19 cellular contexts compared by ENCODE assay signal in genomic region chr20:61371501-61372150, GRCh38.
DNase-seq lines count a peak whose midpoint lies in the region; ATAC-seq, FAIRE-seq and TF ChIP-seq lines count a peak whose summit lies in the region.
"Had no signal": no experiment of that assay in that cellular context is flagged by ENCODE, and none has a peak within 500 bp of the region (broad histone marks: within the 10 kb centered on the region; RNA-seq: fewer than 3 reads in every experiment).

No MANE protein-coding gene starts in this region.

- H3K9me3 ChIP-seq in RWPE2 (ENCODE audit: severe bottlenecking), result no peaks in the 10 kb centered on the region
- H3K9me3 ChIP-seq in H1 (ENCODE audit: insufficient read depth in 2 of 2, low read depth in 1 of 2, low read length in 1 of 2), result no peaks in the 10 kb centered on the region; a peak in 2 of 4 replicates
- no peaks in the 10 kb centered on the region for H3K9me3 ChIP-seq in neural cell (ENCODE audit: low read length)
- H3K9me3 ChIP-seq: Peyer's patch had no signal

- H4K20me1 ChIP-seq in H1 (replicated peaks in 1 of 2; ENCODE audit: control insufficient read depth in 1 of 2, insufficient read depth in 2 of 2, low read length in 2 of 2) (no peaks in the 10 kb centered on the region), neural cell (ENCODE audit: insufficient read depth) (no peaks in the 10 kb centered on the region)

- H3F3A ChIP-seq in neural cell (ENCODE audit: insufficient read depth, low read length, poor library complexity, severe bottlenecking), result no peaks in the 10 kb centered on the region

- TF ChIP-seq CTCF in RWPE2 (IDR thresholded peaks at IDR 0.05; ENCODE audit: poor library complexity, severe bottlenecking) (no peak), H1 (IDR thresholded peaks at IDR 0.05; ENCODE audit: control extremely low read depth in 1 of 3, insufficient read depth in 1 of 3, low read depth in 1 of 3, low read length in 3 of 3) (no peak), neural cell (IDR thresholded peaks at IDR 0.05; ENCODE audit: poor library complexity, severe bottlenecking) (no peak)
- TF ChIP-seq CTCF in activated CD8-positive, alpha-beta T cell treated with anti-CD3 and anti-CD28 coated beads for 36 hours (IDR thresholded peaks at IDR 0.05), result no peak

- ATAC-seq in RWPE2 (ENCODE audit: low read depth), result 0 out of 3 replicates have a peak, but pooled peaks have one; percentile 4
- ATAC-seq in activated CD8-positive, alpha-beta T cell treated with anti-CD3 and anti-CD28 coated beads for 36 hours, result no peak
- ATAC-seq: CD8-positive, alpha-beta T cell; GM12878 had no signal

- no peaks in the 10 kb centered on the region for H3K36me3 Mint-ChIP-seq in activated CD8-positive, alpha-beta T cell treated with anti-CD3 and anti-CD28 coated beads for 36 hours (ENCODE audit: low read depth)
- H3K36me3 Mint-ChIP-seq: CD8-positive, alpha-beta T cell had no signal

- intact Hi-C loops in activated CD8-positive, alpha-beta T cell treated with anti-CD3 and anti-CD28 coated beads for 36 hours (cut with micrococcal nuclease), result no loop called here

- no peak overlapping the region for H4K8ac ChIP-seq in H1 (ENCODE audit: extremely low read depth, insufficient read depth, low read length)

- H3K79me1 ChIP-seq in H1 (ENCODE audit: low read depth, low read length), result no peaks in the 10 kb centered on the region

- CTCF ChIA-PET in H1 (lab: Charles Lee; ENCODE audit: partially characterized antibody), result interaction anchor here (1.6 kb wide), 1 partner anchor 109 kb away, joined by 7 read pairs; no protein-coding TSS in a partner anchor
- CTCF ChIA-PET in activated CD8-positive, alpha-beta T cell treated with anti-CD3 and anti-CD28 coated beads for 36 hours (lab: Charles Lee), result no interaction called here

- no peaks in the 10 kb centered on the region for H3K27me3 Mint-ChIP-seq in activated CD8-positive, alpha-beta T cell treated with anti-CD3 and anti-CD28 coated beads for 36 hours

- H3K4me1 Mint-ChIP-seq in activated CD8-positive, alpha-beta T cell treated with anti-CD3 and anti-CD28 coated beads for 36 hours (ENCODE audit: low read depth), result no peaks in the 10 kb centered on the region

- TF ChIP-seq POLR2A in H1 (IDR thresholded peaks at IDR 0.05; ENCODE audit: control extremely low read depth in 1 of 2, low read depth in 2 of 2, low read length in 2 of 2), result no peak

- no peak overlapping the region for H3K9ac ChIP-seq in H1 (replicated peaks in 1 of 4; ENCODE audit: extremely low read depth in 1 of 4, low read depth in 3 of 4, low read length in 3 of 4)
- peak overlapping the region; percentile 42 for H3K9ac ChIP-seq in neural cell (ENCODE audit: low read length)
- H3K9ac ChIP-seq: KMS-11 had no signal

- H3K4me2 ChIP-seq in H1 (ENCODE audit: insufficient read depth in 1 of 2, low read depth in 2 of 2, low read length in 2 of 2) (no peak overlapping the region), neural cell (ENCODE audit: low read length) (no peak overlapping the region)
- H3K4me2 ChIP-seq: GM23338, KMS-11 had no signal

- DNase-seq in RWPE2 (ENCODE audit: low spot score) (peak; percentile 80), H1 (ENCODE audit: low read depth in 1 of 2, low spot score in 2 of 2) (no peak), cerebellum (ENCODE audit: low spot score) (no peak), SK-N-DZ (ENCODE audit: low spot score) (no peak)
- no peak for DNase-seq in activated CD8-positive, alpha-beta T cell treated with anti-CD3 and anti-CD28 coated beads for 36 hours
- DNase-seq: CD8-positive, alpha-beta T cell; DMS79 treated with DMSO at 0.1 percent for 48 hours; NCI-H1048; NCI-H146; NCI-H2081 treated with DMSO at 0.1 percent for 48 hours; NCI-H510A treated with DMSO at 0.1 percent for 48 hours; Peyer's patch; Right ventricle myocardium superior had no signal

- H4K5ac ChIP-seq in H1 (ENCODE audit: insufficient read length, low read depth, low read length), result no peak overlapping the region

- H3K27ac Mint-ChIP-seq in activated CD8-positive, alpha-beta T cell treated with anti-CD3 and anti-CD28 coated beads for 36 hours, result no peak overlapping the region
- H3K27ac Mint-ChIP-seq: CD8-positive, alpha-beta T cell; GM23338 had no signal

- H3K36me3 ChIP-seq in RWPE2 (ENCODE audit: low read depth) (peaks cover 3% of the 10 kb centered on the region; the same call in 1 of the 2 replicates), H1 (ENCODE audit: control insufficient read depth in 2 of 4, insufficient read depth in 4 of 4, low read length in 3 of 4) (no peaks in the 10 kb centered on the region), neural cell (ENCODE audit: insufficient read depth, low read length) (no peaks in the 10 kb centered on the region)
- H3K36me3 ChIP-seq: Peyer's patch had no signal

- no peak overlapping the region for H2BK15ac ChIP-seq in H1 (ENCODE audit: low read length)

- H3K56ac ChIP-seq in H1 (replicated peaks; ENCODE audit: insufficient read length, low read depth, low read length), result no peak overlapping the region

- H2BK20ac ChIP-seq in H1 (ENCODE audit: low read length), result no peak overlapping the region

- H2BK120ac ChIP-seq in H1 (replicated peaks; ENCODE audit: low read depth, low read length), result peak overlapping the region; percentile 26

- no peak for TF ChIP-seq EP300 in H1 (IDR thresholded peaks at IDR 0.05; ENCODE audit: borderline replicate concordance in 1 of 2, low read depth in 2 of 2, low read length in 2 of 2)
- no peak for TF ChIP-seq EP300 in neural cell (conservative IDR thresholded peaks at IDR 0.05; ENCODE audit: poor library complexity, severe bottlenecking)

- H2AK5ac ChIP-seq in H1 (ENCODE audit: low read depth, low read length), result peak overlapping the region; percentile 53; the same call in 1 of the 2 replicates

- H3K9me2 ChIP-seq in neural cell (ENCODE audit: insufficient read depth, low read length), result no peaks in the 10 kb centered on the region

- no peak for FAIRE-seq in H1 (lab: Jason Lieb, UNC)
- FAIRE-seq: GM12878, GM18507 had no signal

- H3K79me2 ChIP-seq in H1 (ENCODE audit: control insufficient read depth in 1 of 2, insufficient read depth in 2 of 2, low read length in 2 of 2) (no peaks in the 10 kb centered on the region), neural cell (replicated peaks; ENCODE audit: insufficient read depth, low read length) (peaks cover 4% of the 10 kb centered on the region)

- POLR2A ChIA-PET in H1 (lab: Charles Lee; ENCODE audit: partially characterized antibody), result no interaction called here
- POLR2A ChIA-PET in activated CD8-positive, alpha-beta T cell treated with anti-CD3 and anti-CD28 coated beads for 36 hours (lab: Charles Lee), result no interaction called here

- no peak overlapping the region for H4K91ac ChIP-seq in H1 (replicated peaks; ENCODE audit: insufficient read length, low read length)

- H3K23me2 ChIP-seq in H1 (ENCODE audit: low read depth, low read length), result peaks cover 10% of the 10 kb centered on the region; the same call in 1 of the 2 replicates

- H3K23ac ChIP-seq in H1 (ENCODE audit: insufficient read length), result no peak overlapping the region

- H3K4me1 ChIP-seq in RWPE2 (ENCODE audit: insufficient read depth, poor library complexity, severe bottlenecking) (no peaks in the 10 kb centered on the region), H1 (replicated peaks in 1 of 4; ENCODE audit: control insufficient read depth in 3 of 4, insufficient read depth in 4 of 4, low read length in 3 of 4) (peaks cover 0 to 6% (median under 1%) of the 10 kb centered on the region in 4 experiments; a peak in 1 of 7 replicates)
- H3K4me1 ChIP-seq: Peyer's patch had no signal

- H3K18ac ChIP-seq in H1 (ENCODE audit: extremely low read depth, low read length), result no peak overlapping the region

- no peak overlapping the region for H3K4ac ChIP-seq in H1 (replicated peaks; ENCODE audit: insufficient read length, low read depth, low read length)

- H3K27ac ChIP-seq in RWPE2 (ENCODE audit: poor library complexity, severe bottlenecking) (no peak overlapping the region), H1 (ENCODE audit: low read depth, low read length) (no peak overlapping the region), neural cell (ENCODE audit: low read length) (no peak overlapping the region), temporal lobe (ENCODE audit: low read depth, low read length) (peak overlapping the region; percentile 59)
- H3K27ac ChIP-seq: KMS-11, Peyer's patch had no signal

- no peak for TF ChIP-seq RAD21 in H1 (IDR thresholded peaks at IDR 0.05 in 1 of 2, conservative IDR thresholded peaks at IDR 0.05 in 1 of 2; ENCODE audit: low read depth in 2 of 2, low read length in 2 of 2)
- no peak for TF ChIP-seq RAD21 in neural cell (conservative IDR thresholded peaks at IDR 0.05)

- H3K9me3 Mint-ChIP-seq in activated CD8-positive, alpha-beta T cell treated with anti-CD3 and anti-CD28 coated beads for 36 hours, result no peaks in the 10 kb centered on the region
- H3K9me3 Mint-ChIP-seq: CD8-positive, alpha-beta T cell had no signal

- H2AFZ ChIP-seq in H1 (ENCODE audit: low read length) (no peak overlapping the region), neural cell (ENCODE audit: low read depth, low read length) (no peak overlapping the region)
- H2AFZ ChIP-seq: GM23338 had no signal

- 88% methylated on average over 23 of the region's 23 CpGs; no CpG with 5 or more reads in 1 of the 2 experiments for WGBS in H1 (ENCODE audit: extremely low coverage in 1 of 2, insufficient coverage in 1 of 2, insufficient read length in 1 of 2, insufficient replicate concordance in 2 of 2, low coverage in 1 of 2, low lambda C conversion rate in 2 of 2, missing lambda C conversion rate in 1 of 2), 2 experiments

- no peak overlapping the region for H2BK5ac ChIP-seq in H1 (ENCODE audit: low read depth, low read length)

- H2BK12ac ChIP-seq in H1 (ENCODE audit: low read depth, low read length), result no peak overlapping the region

- H3K27me3 ChIP-seq in RWPE2 (ENCODE audit: insufficient read depth, poor library complexity, severe bottlenecking) (no peaks in the 10 kb centered on the region), H1 (replicated peaks in 1 of 4; ENCODE audit: control insufficient read depth in 3 of 4, extremely low read depth in 1 of 4, insufficient read depth in 3 of 4, low read length in 3 of 4) (peaks cover 0 to 6% (median 1%) of the 10 kb centered on the region in 4 experiments; a peak in 2 of 7 replicates), neural cell (ENCODE audit: insufficient read depth, low read depth, low read length) (no peaks in the 10 kb centered on the region)
- H3K27me3 ChIP-seq: Peyer's patch had no signal

- no peak overlapping the region for H3K4me3 Mint-ChIP-seq in activated CD8-positive, alpha-beta T cell treated with anti-CD3 and anti-CD28 coated beads for 36 hours
- H3K4me3 Mint-ChIP-seq: CD8-positive, alpha-beta T cell; GM23338 had no signal

- no peak overlapping the region for H3K14ac ChIP-seq in H1 (ENCODE audit: insufficient read length)

- H3K4me3 ChIP-seq in RWPE2 (ENCODE audit: severe bottlenecking) (no peak overlapping the region), H1 (ENCODE audit: extremely low read depth in 1 of 4, insufficient read depth in 2 of 4, low read depth in 3 of 4, low read length in 4 of 4) (no peak overlapping the region), neural cell (ENCODE audit: low read length) (no peak overlapping the region)
- H3K4me3 ChIP-seq: GM12878, GM23338, Peyer's patch had no signal

TF ChIP-seq in H1, 55 proteins besides CTCF, POLR2A, EP300 and RAD21 (continues in another document):
- no peak for TF ChIP-seq CBX5 (IDR thresholded peaks at IDR 0.05; ENCODE audit: low read depth, low read length)

TF ChIP-seq in neural cell, 6 proteins besides CTCF, POLR2A, EP300 and RAD21 (continues in another document):
- no peak for TF ChIP-seq EZH2 (IDR thresholded peaks at IDR 0.05; ENCODE audit: borderline replicate concordance, insufficient read depth, low read length, poor library complexity, severe bottlenecking)
